In genomic region chr3:189167027-189167766, GRCh38 we compare ENCODE assay signal across 16 cellular contexts. TPM values are rescaled to one million over a fixed set of nuclear protein-coding genes. Genes with fewer than 3 reads are reported as not detected.
DNase-seq lines count a peak whose midpoint lies in the region; TF ChIP-seq lines count a peak whose summit lies in the region.
"Had no signal": no experiment of that assay in that cellular context is flagged by ENCODE, and none has a peak within 500 bp of the region (broad histone marks: within the 10 kb centered on the region; RNA-seq: fewer than 3 reads in every experiment).

No MANE protein-coding gene starts in this region.

- H3K27me3 Mint-ChIP-seq in activated CD4-positive, alpha-beta memory T cell treated with anti-CD3 and anti-CD28 coated beads for 36 hours: no peaks in the 10 kb centered on the region
- H3K27me3 Mint-ChIP-seq in activated CD4-positive, alpha-beta memory T cell treated with anti-CD3 and anti-CD28 coated beads, Interleukin-2, amount 10 ng/mL, durations not matched to agents 7 days and 5 days: no peaks in the 10 kb centered on the region

- POLR2A ChIA-PET in activated CD4-positive, alpha-beta memory T cell treated with anti-CD3 and anti-CD28 coated beads for 36 hours (lab: Charles Lee): no interaction called here
- POLR2A ChIA-PET in activated CD4-positive, alpha-beta memory T cell treated with anti-CD3 and anti-CD28 coated beads, Interleukin-2, amount 10 ng/mL, durations not matched to agents 7 days and 5 days (lab: Charles Lee): no interaction called here

- no peak for TF ChIP-seq POLR2A in thyroid gland (IDR thresholded peaks at IDR 0.05)

- no peak overlapping the region for H3K4me2 ChIP-seq in hepatocyte

- H3K36me3 Mint-ChIP-seq in activated CD4-positive, alpha-beta memory T cell treated with anti-CD3 and anti-CD28 coated beads for 36 hours: no peaks in the 10 kb centered on the region
- no peaks in the 10 kb centered on the region for H3K36me3 Mint-ChIP-seq in activated CD4-positive, alpha-beta memory T cell treated with anti-CD3 and anti-CD28 coated beads, Interleukin-2, amount 10 ng/mL, durations not matched to agents 7 days and 5 days (ENCODE audit: low read depth)

- H3K9me3 ChIP-seq in hepatocyte (ENCODE audit: low read depth) (no peaks in the 10 kb centered on the region), thyroid gland (no peaks in the 10 kb centered on the region)
- H3K9me3 ChIP-seq: adrenal gland, sigmoid colon had no signal

- CTCF ChIA-PET in activated CD4-positive, alpha-beta memory T cell treated with anti-CD3 and anti-CD28 coated beads for 36 hours (lab: Charles Lee): no interaction called here
- CTCF ChIA-PET in activated CD4-positive, alpha-beta memory T cell treated with anti-CD3 and anti-CD28 coated beads, Interleukin-2, amount 10 ng/mL, durations not matched to agents 7 days and 5 days (lab: Charles Lee): interaction anchor here (1.3 kb wide), 1 partner anchor 213 kb away, joined by 3 read pairs; no protein-coding TSS in a partner anchor

- H3K4me3 Mint-ChIP-seq in activated CD4-positive, alpha-beta memory T cell treated with anti-CD3 and anti-CD28 coated beads for 36 hours: no peak overlapping the region
- H3K4me3 Mint-ChIP-seq in activated CD4-positive, alpha-beta memory T cell treated with anti-CD3 and anti-CD28 coated beads, Interleukin-2, amount 10 ng/mL, durations not matched to agents 7 days and 5 days: no peak overlapping the region
- H3K4me3 Mint-ChIP-seq: activated T-cell treated with anti-CD3 and anti-CD28 coated beads, Interleukin-2, amount 50 U/mL, for 4 hours; neural crest cell; T-helper 1 cell treated with Interleukin-12 subunit alpha and Interleukin-12 subunit beta and Interleukin-4 antibody, amounts not matched to agents 30 μg/mL and 1 μg/mL, for 36 hours had no signal

- no peaks in the 10 kb centered on the region for H3K4me1 ChIP-seq in hepatocyte (ENCODE audit: insufficient read depth)
- peaks cover 0 to 9% of the 10 kb centered on the region in 2 donors for H3K4me1 ChIP-seq in thyroid gland
- H3K4me1 ChIP-seq: sigmoid colon had no signal

- 86% methylated on average over 5 of the region's 5 CpGs for WGBS in hepatocyte (ENCODE audit: low lambda C conversion rate, missing lambda C conversion rate)
- 67% methylated on average over 5 of the region's 5 CpGs for WGBS in thyroid gland, 2 donors

- no peak overlapping the region for H2AFZ ChIP-seq in hepatocyte

- H3K27me3 ChIP-seq in hepatocyte: no peaks in the 10 kb centered on the region
- no peaks in the 10 kb centered on the region for H3K27me3 ChIP-seq in thyroid gland
- H3K27me3 ChIP-seq: adrenal gland, sigmoid colon had no signal

- no peak overlapping the region for H3K27ac ChIP-seq in hepatocyte
- no peak overlapping the region for H3K27ac ChIP-seq in thyroid gland
- H3K27ac ChIP-seq: adrenal gland, sigmoid colon had no signal

- no peaks in the 10 kb centered on the region for H3K79me2 ChIP-seq in hepatocyte

- no peaks in the 10 kb centered on the region for H4K20me1 ChIP-seq in hepatocyte (ENCODE audit: insufficient read depth, poor library complexity, severe bottlenecking)

- no peaks in the 10 kb centered on the region for H3K9me3 Mint-ChIP-seq in activated CD4-positive, alpha-beta memory T cell treated with anti-CD3 and anti-CD28 coated beads for 36 hours
- no peaks in the 10 kb centered on the region for H3K9me3 Mint-ChIP-seq in activated CD4-positive, alpha-beta memory T cell treated with anti-CD3 and anti-CD28 coated beads, Interleukin-2, amount 10 ng/mL, durations not matched to agents 7 days and 5 days
- H3K9me3 Mint-ChIP-seq: activated T-cell treated with anti-CD3 and anti-CD28 coated beads, Interleukin-2, amount 50 U/mL, for 4 hours; neural crest cell; T-helper 1 cell treated with Interleukin-12 subunit alpha and Interleukin-12 subunit beta and Interleukin-4 antibody, amounts not matched to agents 30 μg/mL and 1 μg/mL, for 36 hours had no signal

- no peak overlapping the region for H3K4me3 ChIP-seq in hepatocyte
- H3K4me3 ChIP-seq in thyroid gland (replicated peaks in 1 of 3): no peak overlapping the region
- H3K4me3 ChIP-seq: adrenal gland, sigmoid colon had no signal

- no peak overlapping the region for H3K27ac Mint-ChIP-seq in activated CD4-positive, alpha-beta memory T cell treated with anti-CD3 and anti-CD28 coated beads for 36 hours
- H3K27ac Mint-ChIP-seq in activated CD4-positive, alpha-beta memory T cell treated with anti-CD3 and anti-CD28 coated beads, Interleukin-2, amount 10 ng/mL, durations not matched to agents 7 days and 5 days: no peak overlapping the region
- H3K27ac Mint-ChIP-seq: T-helper 1 cell treated with Interleukin-12 subunit alpha and Interleukin-12 subunit beta and Interleukin-4 antibody, amounts not matched to agents 30 μg/mL and 1 μg/mL, for 36 hours had no signal

- peaks cover 3% of the 10 kb centered on the region for H3K4me1 Mint-ChIP-seq in activated CD4-positive, alpha-beta memory T cell treated with anti-CD3 and anti-CD28 coated beads for 36 hours (ENCODE audit: low read depth)
- H3K4me1 Mint-ChIP-seq in activated CD4-positive, alpha-beta memory T cell treated with anti-CD3 and anti-CD28 coated beads, Interleukin-2, amount 10 ng/mL, durations not matched to agents 7 days and 5 days: peaks cover 15% of the 10 kb centered on the region

- H3K9me2 ChIP-seq in hepatocyte (replicated peaks; ENCODE audit: insufficient read depth): no peaks in the 10 kb centered on the region

- peak; percentile 11 for DNase-seq in activated CD4-positive, alpha-beta memory T cell treated with anti-CD3 and anti-CD28 coated beads for 36 hours
- DNase-seq in activated CD4-positive, alpha-beta memory T cell treated with anti-CD3 and anti-CD28 coated beads, Interleukin-2, amount 10 ng/mL, durations not matched to agents 7 days and 5 days: no peak
- DNase-seq in M059J (ENCODE audit: low read depth) (peak; percentile 42), hepatocyte (ENCODE audit: low spot score) (peak; percentile 68), thyroid gland (peak; percentile 51 to 54), NCI-H510A (lab: John Stamatoyannopoulos, UW) (no peak), NCI-H2107 treated with DMSO at 0.1 percent for 48 hours (lab: John Stamatoyannopoulos, UW; ENCODE audit: unreplicated experiment) (no peak), NCI-H526 (lab: John Stamatoyannopoulos, UW) (no peak)
- DNase-seq: activated T-cell treated with anti-CD3 and anti-CD28 coated beads, Interleukin-2, amount 50 U/mL, for 4 hours; adrenal gland; DMS 273 treated with DMSO at 0.1 percent for 48 hours; NCI-H1092; NCI-H226; sigmoid colon had no signal

- TF ChIP-seq CTCF in hepatocyte (IDR thresholded peaks at IDR 0.05; ENCODE audit: poor library complexity): no peak
- TF ChIP-seq CTCF in thyroid gland (IDR thresholded peaks at IDR 0.05): no peak

- intact Hi-C loops in activated CD4-positive, alpha-beta memory T cell treated with anti-CD3 and anti-CD28 coated beads for 36 hours (cut with micrococcal nuclease): loop anchor here (5.0 kb wide), 1 partner anchor 780 kb away; no protein-coding TSS in a partner anchor
- intact Hi-C loops in thyroid gland (cut with DNase I): no loop called here

- H3K36me3 ChIP-seq in hepatocyte (replicated peaks; ENCODE audit: insufficient read depth, low read depth) (no peaks in the 10 kb centered on the region), thyroid gland (no peaks in the 10 kb centered on the region)
- H3K36me3 ChIP-seq: adrenal gland, sigmoid colon had no signal

RNA-seq across cellular contexts. Expression of gene TPRG1, which starts 4.6 kb away (rescaled TPM):
- 10 to 100 TPM; 11.4 to 11.5 TPM for total RNA-seq in activated CD4-positive, alpha-beta memory T cell treated with anti-CD3 and anti-CD28 coated beads for 36 hours
- total RNA-seq in activated CD4-positive, alpha-beta memory T cell treated with anti-CD3 and anti-CD28 coated beads, Interleukin-2, amount 10 ng/mL, durations not matched to agents 7 days and 5 days: 1 to 10 TPM; 8.7 to 9.7 TPM
- 0.42 and 2.9 TPM in 2 replicates for total RNA-seq in M059J (2014; rRNA removed; shearing (Covaris generic))
- total RNA-seq in hepatocyte (0.16 and 0.43 TPM in 2 replicates), thyroid gland (10 to 100 TPM in 1 of 4 donors, 1 to 10 TPM in 3; 2.0 to 10.5 (median 5.7) TPM)
- 1.2 TPM in 1 of 2 replicates, not detected in the other for polyA plus RNA-seq in hepatocyte

Comparison
In these comparisons a context has a peak if more than half of its experiments do, and no peak if none do; other contexts are left out.
1. DNase-seq: peak in activated CD4-positive, alpha-beta memory T cell treated with anti-CD3 and anti-CD28 coated beads for 36 hours (single experiment), M059J (single experiment), hepatocyte (single experiment) and thyroid gland (2 of 2); none in activated CD4-positive, alpha-beta memory T cell treated with anti-CD3 and anti-CD28 coated beads, Interleukin-2, amount 10 ng/mL, durations not matched to agents 7 days and 5 days (single experiment), NCI-H510A (single experiment), NCI-H2107 treated with DMSO at 0.1 percent for 48 hours (single experiment) and NCI-H526 (0 of 2).